ENCODE assay signal across 8 cellular contexts in genomic region chr6:34236423-34237315, GRCh38. TPM values are rescaled to one million over a fixed set of nuclear protein-coding genes. Genes with fewer than 3 reads are reported as not detected.
DNase-seq lines count a peak whose midpoint lies in the region; ATAC-seq and TF ChIP-seq lines count a peak whose summit lies in the region.

A gene with protein sequence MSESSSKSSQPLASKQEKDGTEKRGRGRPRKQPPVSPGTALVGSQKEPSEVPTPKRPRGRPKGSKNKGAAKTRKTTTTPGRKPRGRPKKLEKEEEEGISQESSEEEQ (plus strand): TSS chr6:34236873. CDS start chr6:34240781, 3,908 bp downstream.

- intact Hi-C loops in cardiac septum (cut with DNase I), result no loop called here
- intact Hi-C loops in posterior cingulate gyrus (cut with DNase I), result loop anchor here (1.0 kb wide), 1 partner anchor 12 kb away; no protein-coding TSS in a partner anchor

- H3K27ac Mint-ChIP-seq in activated naive CD8-positive, alpha-beta T cell treated with anti-CD3 and anti-CD28 coated beads, Interleukin-2, amount 50 U/mL, for 24 hours, result peak within 1 kb of the TSS; percentile 94
- H3K27ac Mint-ChIP-seq in type B pancreatic cell, result peak within 1 kb of the TSS; percentile 99

- no peaks in the 10 kb centered on the region for H3K9me3 Mint-ChIP-seq in activated naive CD8-positive, alpha-beta T cell treated with anti-CD3 and anti-CD28 coated beads, Interleukin-2, amount 50 U/mL, for 24 hours
- H3K9me3 Mint-ChIP-seq in type B pancreatic cell, result no peaks in the 10 kb centered on the region

- peak; percentile 87 to 94 (median 91) for DNase-seq in NCI-H1417 (lab: John Stamatoyannopoulos, UW)
- peak; percentile 88 for DNase-seq in T follicular helper cell (ENCODE audit: low read depth)
- peak; percentile 93 for DNase-seq in activated naive CD8-positive, alpha-beta T cell treated with anti-CD3 and anti-CD28 coated beads, Interleukin-2, amount 50 U/mL, for 24 hours
- DNase-seq in cardiac septum (ENCODE audit: low spot score), result peak; percentile 95
- peak; percentile 71 to 97 (median 86) for DNase-seq in posterior cingulate gyrus
- DNase-seq in type B pancreatic cell (ENCODE audit: extremely low spot score, unreplicated experiment), result peak; percentile 89

- H3K4me1 Mint-ChIP-seq in activated naive CD8-positive, alpha-beta T cell treated with anti-CD3 and anti-CD28 coated beads, Interleukin-2, amount 50 U/mL, for 24 hours, result peaks cover 46% of the 10 kb centered on the region
- peaks cover 21% of the 10 kb centered on the region for H3K4me1 Mint-ChIP-seq in type B pancreatic cell (ENCODE audit: unreplicated experiment)

- TF ChIP-seq CTCF in type B pancreatic cell (conservative IDR thresholded peaks at IDR 0.05), result no peak

- ATAC-seq in HG02642 (IDR thresholded peaks at IDR 0.05; ENCODE audit: poor library complexity, unreplicated experiment), result peak; percentile 63
- peak; percentile 57 for ATAC-seq in activated naive CD8-positive, alpha-beta T cell treated with anti-CD3 and anti-CD28 coated beads, Interleukin-2, amount 50 U/mL, for 24 hours

- H3K36me3 Mint-ChIP-seq in activated naive CD8-positive, alpha-beta T cell treated with anti-CD3 and anti-CD28 coated beads, Interleukin-2, amount 50 U/mL, for 24 hours (ENCODE audit: low read depth), result peaks cover 30% of the 10 kb centered on the region
- peaks cover 5% of the 10 kb centered on the region for H3K36me3 Mint-ChIP-seq in type B pancreatic cell

- no peaks in the 10 kb centered on the region for H3K27me3 Mint-ChIP-seq in activated naive CD8-positive, alpha-beta T cell treated with anti-CD3 and anti-CD28 coated beads, Interleukin-2, amount 50 U/mL, for 24 hours
- H3K27me3 Mint-ChIP-seq in type B pancreatic cell, result no peaks in the 10 kb centered on the region

- peak within 1 kb of the TSS; percentile 92 for H3K4me3 Mint-ChIP-seq in activated naive CD8-positive, alpha-beta T cell treated with anti-CD3 and anti-CD28 coated beads, Interleukin-2, amount 50 U/mL, for 24 hours
- H3K4me3 Mint-ChIP-seq in type B pancreatic cell, result peak within 1 kb of the TSS; percentile 88

- TF ChIP-seq POLR2A in GM10847 (IDR thresholded peaks at IDR 0.05; ENCODE audit: extremely low read depth, insufficient read length), result peak; percentile 99

RNA-seq across cellular contexts. Expression of the gene that starts here (rescaled TPM):
- total RNA-seq in cardiac septum (36.4 TPM), type B pancreatic cell (ENCODE audit: low replicate concordance) (244 and 355 TPM in 2 replicates)

Comparison
In these comparisons a context has a peak if more than half of its experiments do, and no peak if none do; other contexts are left out.
1. Peak in every context shown above with its lines: DNase-seq and ATAC-seq.